1 cellular context compared by ENCODE assay signal in genomic region chr19:5903502-5904301, GRCh38.
A peak's percentile ranks its signal among the peaks of the same experiment; 100 is the strongest.
TF ChIP-seq lines count a peak whose summit lies in the region.

Gene NDUFA11 (minus strand): TSS chr19:5903790. CDS start chr19:5903708, 82 bp downstream.

TF ChIP-seq in GM12878, 131 proteins besides CTCF, POLR2A, EP300 and RAD21 (continued from another document and continues in another):
- TF ChIP-seq NKRF (conservative IDR thresholded peaks at IDR 0.05) (peak; percentile 82), ZNF274 (IDR thresholded peaks at IDR 0.05; ENCODE audit: insufficient read depth, insufficient read length) (no peak), RELA (IDR thresholded peaks at IDR 0.05; ENCODE audit: borderline replicate concordance, partially characterized antibody) (peak; percentile 87), ETV6 (conservative IDR thresholded peaks at IDR 0.05 in 1 of 2, IDR thresholded peaks at IDR 0.05 in 1 of 2; ENCODE audit: borderline replicate concordance in 1 of 2, low read depth in 1 of 2) (no peak), ZZZ3 (IDR thresholded peaks at IDR 0.05; ENCODE audit: control insufficient read depth, insufficient read length, low read depth) (no peak), LARP7 (IDR thresholded peaks at IDR 0.05) (peak; percentile 64), NFXL1 (IDR thresholded peaks at IDR 0.05; ENCODE audit: borderline replicate concordance) (no peak), RFX5 (IDR thresholded peaks at IDR 0.05; ENCODE audit: low read depth, low read length) (no peak), HSF1 (IDR thresholded peaks at IDR 0.05; ENCODE audit: low read depth, low read length) (peak; percentile 91; the same call in 1 of the 2 replicates), FOS (IDR thresholded peaks at IDR 0.05; ENCODE audit: borderline replicate concordance, extremely low read depth, insufficient read length) (no peak), ELK1 (IDR thresholded peaks at IDR 0.05; ENCODE audit: low read depth, low read length) (peak; percentile 66; the same call in 1 of the 2 replicates), MXI1 (IDR thresholded peaks at IDR 0.05; ENCODE audit: low read depth, low read length) (peak; percentile 86), IRF5 (IDR thresholded peaks at IDR 0.05; ENCODE audit: borderline replicate concordance) (peak; percentile 86), SMC3 (IDR thresholded peaks at IDR 0.05; ENCODE audit: borderline replicate concordance, low read length) (no peak), ZBTB40 (IDR thresholded peaks at IDR 0.05; ENCODE audit: borderline replicate concordance) (peak; percentile 100), DPF2 (IDR thresholded peaks at IDR 0.05) (0 out of 2 replicates have a peak, but pooled peaks have one; percentile 62), MTA3 (IDR thresholded peaks at IDR 0.05; ENCODE audit: borderline replicate concordance, low read length) (no peak), SREBF1 (IDR thresholded peaks at IDR 0.05; ENCODE audit: low read length) (no peak), ZNF622 (IDR thresholded peaks at IDR 0.05) (no peak), PRDM15 (CRISPR knock-in tag; IDR thresholded peaks at IDR 0.05) (no peak), HDAC6 (IDR thresholded peaks at IDR 0.05; ENCODE audit: unreplicated experiment) (no peak), E4F1 (IDR thresholded peaks at IDR 0.05; ENCODE audit: borderline replicate concordance, partially characterized antibody) (no peak), NR2C2 (IDR thresholded peaks at IDR 0.05; ENCODE audit: borderline replicate concordance, control insufficient read depth, insufficient read length, low read depth) (no peak), POU2F2 (IDR thresholded peaks at IDR 0.05; ENCODE audit: borderline replicate concordance, low read depth, low read length) (peak; percentile 52; the same call in 1 of the 3 replicates), ZNF592 (IDR thresholded peaks at IDR 0.05) (no peak), SRF (IDR thresholded peaks at IDR 0.05; ENCODE audit: low read depth in 2 of 2, low read length in 2 of 2) (peak in 1 of 2 experiments; percentile 52; a peak in 1 of 4 replicates), TCF12 (IDR thresholded peaks at IDR 0.05; ENCODE audit: low read depth, low read length) (no peak), MEF2A (IDR thresholded peaks at IDR 0.05; ENCODE audit: insufficient read depth, low read depth, low read length) (no peak), BCLAF1 (IDR thresholded peaks at IDR 0.05) (no peak)
